2 cellular contexts compared by ENCODE assay signal in genomic region chr16:89723279-89724250, GRCh38.
TF ChIP-seq lines count a peak whose summit lies in the region.

No MANE protein-coding gene starts in this region.

TF ChIP-seq in HCT116, 20 proteins besides CTCF, POLR2A, EP300 and RAD21:
- TF ChIP-seq JUND (IDR thresholded peaks at IDR 0.05) (no peak), SRF (IDR thresholded peaks at IDR 0.05; ENCODE audit: low read depth) (no peak), SP1 (IDR thresholded peaks at IDR 0.05; ENCODE audit: low read depth) (no peak), CEBPB (IDR thresholded peaks at IDR 0.05; ENCODE audit: low read depth) (no peak), CBX3 (IDR thresholded peaks at IDR 0.05; ENCODE audit: low read depth) (no peak), FOSL1 (IDR thresholded peaks at IDR 0.05; ENCODE audit: low read depth) (no peak), TCF7L2 (IDR thresholded peaks at IDR 0.05; ENCODE audit: borderline replicate concordance, extremely low read depth, insufficient read depth, insufficient read length) (no peak), SIN3A (IDR thresholded peaks at IDR 0.05; ENCODE audit: low read depth) (no peak), EZH2 (IDR thresholded peaks at IDR 0.05) (no peak)
- TF ChIP-seq, protein P1, sequence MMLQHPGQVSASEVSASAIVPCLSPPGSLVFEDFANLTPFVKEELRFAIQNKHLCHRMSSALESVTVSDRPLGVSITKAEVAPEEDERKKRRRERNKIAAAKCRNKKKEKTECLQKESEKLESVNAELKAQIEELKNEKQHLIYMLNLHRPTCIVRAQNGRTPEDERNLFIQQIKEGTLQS (IDR thresholded peaks at IDR 0.05), result no peak

TF ChIP-seq in H1, 55 proteins besides CTCF, POLR2A, EP300 and RAD21:
- TF ChIP-seq TCF12 (IDR thresholded peaks at IDR 0.05; ENCODE audit: low read depth, low read length) (no peak), TBP (IDR thresholded peaks at IDR 0.05; ENCODE audit: low read depth, low read length) (no peak), KDM5A (IDR thresholded peaks at IDR 0.05; ENCODE audit: low read length) (no peak), CBX5 (IDR thresholded peaks at IDR 0.05; ENCODE audit: low read depth, low read length) (no peak), TAF7 (optimal IDR thresholded peaks at IDR 0.05; ENCODE audit: borderline replicate concordance, low read depth, low read length) (no peak), FOSL1 (IDR thresholded peaks at IDR 0.05; ENCODE audit: insufficient read depth, low read depth, low read length) (no peak), GABPA (IDR thresholded peaks at IDR 0.05; ENCODE audit: borderline replicate concordance, insufficient read depth, low read length) (no peak), JUN (IDR thresholded peaks at IDR 0.05; ENCODE audit: low read depth, low read length) (no peak), SIRT6 (IDR thresholded peaks at IDR 0.05; ENCODE audit: low read length) (no peak), E2F6 (IDR thresholded peaks at IDR 0.05) (no peak), HDAC6 (IDR thresholded peaks at IDR 0.05; ENCODE audit: low read depth, low read length) (no peak), CEBPB (IDR thresholded peaks at IDR 0.05; ENCODE audit: low read depth, low read length) (no peak), EGR1 (IDR thresholded peaks at IDR 0.05; ENCODE audit: borderline replicate concordance, low read depth, low read length) (no peak), MAFK (IDR thresholded peaks at IDR 0.05; ENCODE audit: low read depth, low read length) (no peak), HDAC2 (IDR thresholded peaks at IDR 0.05; ENCODE audit: borderline replicate concordance in 1 of 2, low read depth in 2 of 2, low read length in 2 of 2) (no peak), TEAD4 (IDR thresholded peaks at IDR 0.05; ENCODE audit: low read depth, low read length) (no peak), SAP30 (IDR thresholded peaks at IDR 0.05; ENCODE audit: insufficient read depth, insufficient replicate concordance, low read length) (no peak)
- TF ChIP-seq, protein P2, sequence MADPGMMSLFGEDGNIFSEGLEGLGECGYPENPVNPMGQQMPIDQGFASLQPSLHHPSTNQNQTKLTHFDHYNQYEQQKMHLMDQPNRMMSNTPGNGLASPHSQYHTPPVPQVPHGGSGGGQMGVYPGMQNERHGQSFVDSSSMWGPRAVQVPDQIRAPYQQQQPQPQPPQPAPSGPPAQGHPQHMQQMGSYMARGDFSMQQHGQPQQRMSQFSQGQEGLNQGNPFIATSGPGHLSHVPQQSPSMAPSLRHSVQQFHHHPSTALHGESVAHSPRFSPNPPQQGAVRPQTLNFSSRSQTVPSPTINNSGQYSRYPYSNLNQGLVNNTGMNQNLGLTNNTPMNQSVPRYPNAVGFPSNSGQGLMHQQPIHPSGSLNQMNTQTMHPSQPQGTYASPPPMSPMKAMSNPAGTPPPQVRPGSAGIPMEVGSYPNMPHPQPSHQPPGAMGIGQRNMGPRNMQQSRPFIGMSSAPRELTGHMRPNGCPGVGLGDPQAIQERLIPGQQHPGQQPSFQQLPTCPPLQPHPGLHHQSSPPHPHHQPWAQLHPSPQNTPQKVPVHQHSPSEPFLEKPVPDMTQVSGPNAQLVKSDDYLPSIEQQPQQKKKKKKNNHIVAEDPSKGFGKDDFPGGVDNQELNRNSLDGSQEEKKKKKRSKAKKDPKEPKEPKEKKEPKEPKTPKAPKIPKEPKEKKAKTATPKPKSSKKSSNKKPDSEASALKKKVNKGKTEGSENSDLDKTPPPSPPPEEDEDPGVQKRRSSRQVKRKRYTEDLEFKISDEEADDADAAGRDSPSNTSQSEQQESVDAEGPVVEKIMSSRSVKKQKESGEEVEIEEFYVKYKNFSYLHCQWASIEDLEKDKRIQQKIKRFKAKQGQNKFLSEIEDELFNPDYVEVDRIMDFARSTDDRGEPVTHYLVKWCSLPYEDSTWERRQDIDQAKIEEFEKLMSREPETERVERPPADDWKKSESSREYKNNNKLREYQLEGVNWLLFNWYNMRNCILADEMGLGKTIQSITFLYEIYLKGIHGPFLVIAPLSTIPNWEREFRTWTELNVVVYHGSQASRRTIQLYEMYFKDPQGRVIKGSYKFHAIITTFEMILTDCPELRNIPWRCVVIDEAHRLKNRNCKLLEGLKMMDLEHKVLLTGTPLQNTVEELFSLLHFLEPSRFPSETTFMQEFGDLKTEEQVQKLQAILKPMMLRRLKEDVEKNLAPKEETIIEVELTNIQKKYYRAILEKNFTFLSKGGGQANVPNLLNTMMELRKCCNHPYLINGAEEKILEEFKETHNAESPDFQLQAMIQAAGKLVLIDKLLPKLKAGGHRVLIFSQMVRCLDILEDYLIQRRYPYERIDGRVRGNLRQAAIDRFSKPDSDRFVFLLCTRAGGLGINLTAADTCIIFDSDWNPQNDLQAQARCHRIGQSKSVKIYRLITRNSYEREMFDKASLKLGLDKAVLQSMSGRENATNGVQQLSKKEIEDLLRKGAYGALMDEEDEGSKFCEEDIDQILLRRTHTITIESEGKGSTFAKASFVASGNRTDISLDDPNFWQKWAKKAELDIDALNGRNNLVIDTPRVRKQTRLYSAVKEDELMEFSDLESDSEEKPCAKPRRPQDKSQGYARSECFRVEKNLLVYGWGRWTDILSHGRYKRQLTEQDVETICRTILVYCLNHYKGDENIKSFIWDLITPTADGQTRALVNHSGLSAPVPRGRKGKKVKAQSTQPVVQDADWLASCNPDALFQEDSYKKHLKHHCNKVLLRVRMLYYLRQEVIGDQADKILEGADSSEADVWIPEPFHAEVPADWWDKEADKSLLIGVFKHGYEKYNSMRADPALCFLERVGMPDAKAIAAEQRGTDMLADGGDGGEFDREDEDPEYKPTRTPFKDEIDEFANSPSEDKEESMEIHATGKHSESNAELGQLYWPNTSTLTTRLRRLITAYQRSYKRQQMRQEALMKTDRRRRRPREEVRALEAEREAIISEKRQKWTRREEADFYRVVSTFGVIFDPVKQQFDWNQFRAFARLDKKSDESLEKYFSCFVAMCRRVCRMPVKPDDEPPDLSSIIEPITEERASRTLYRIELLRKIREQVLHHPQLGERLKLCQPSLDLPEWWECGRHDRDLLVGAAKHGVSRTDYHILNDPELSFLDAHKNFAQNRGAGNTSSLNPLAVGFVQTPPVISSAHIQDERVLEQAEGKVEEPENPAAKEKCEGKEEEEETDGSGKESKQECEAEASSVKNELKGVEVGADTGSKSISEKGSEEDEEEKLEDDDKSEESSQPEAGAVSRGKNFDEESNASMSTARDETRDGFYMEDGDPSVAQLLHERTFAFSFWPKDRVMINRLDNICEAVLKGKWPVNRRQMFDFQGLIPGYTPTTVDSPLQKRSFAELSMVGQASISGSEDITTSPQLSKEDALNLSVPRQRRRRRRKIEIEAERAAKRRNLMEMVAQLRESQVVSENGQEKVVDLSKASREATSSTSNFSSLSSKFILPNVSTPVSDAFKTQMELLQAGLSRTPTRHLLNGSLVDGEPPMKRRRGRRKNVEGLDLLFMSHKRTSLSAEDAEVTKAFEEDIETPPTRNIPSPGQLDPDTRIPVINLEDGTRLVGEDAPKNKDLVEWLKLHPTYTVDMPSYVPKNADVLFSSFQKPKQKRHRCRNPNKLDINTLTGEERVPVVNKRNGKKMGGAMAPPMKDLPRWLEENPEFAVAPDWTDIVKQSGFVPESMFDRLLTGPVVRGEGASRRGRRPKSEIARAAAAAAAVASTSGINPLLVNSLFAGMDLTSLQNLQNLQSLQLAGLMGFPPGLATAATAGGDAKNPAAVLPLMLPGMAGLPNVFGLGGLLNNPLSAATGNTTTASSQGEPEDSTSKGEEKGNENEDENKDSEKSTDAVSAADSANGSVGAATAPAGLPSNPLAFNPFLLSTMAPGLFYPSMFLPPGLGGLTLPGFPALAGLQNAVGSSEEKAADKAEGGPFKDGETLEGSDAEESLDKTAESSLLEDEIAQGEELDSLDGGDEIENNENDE (IDR thresholded peaks at IDR 0.05; ENCODE audit: insufficient replicate concordance, low read length), result no peak
TF ChIP-seq in H1: peak in this region for 0.
